Comparison of ENCODE assay signal across 17 cellular contexts in genomic region chr18:58005036-58005435, GRCh38. TPM values are rescaled to one million over a fixed set of nuclear protein-coding genes. Genes with fewer than 3 reads are reported as not detected.
DNase-seq lines count a peak whose midpoint lies in the region; ATAC-seq and TF ChIP-seq lines count a peak whose summit lies in the region.
"Had no signal": no experiment of that assay in that cellular context is flagged by ENCODE, and none has a peak within 500 bp of the region (broad histone marks: within the 10 kb centered on the region; RNA-seq: fewer than 3 reads in every experiment).

No MANE protein-coding gene starts in this region.

- ATAC-seq in WTC11: no peak
- ATAC-seq in HG03095 (IDR thresholded peaks at IDR 0.05; ENCODE audit: unreplicated experiment): no peak
- ATAC-seq in body of pancreas: no peak
- ATAC-seq in GM21717 (IDR thresholded peaks at IDR 0.05; ENCODE audit: unreplicated experiment): no peak
- ATAC-seq: heart right ventricle; stimulated activated naive CD8-positive, alpha-beta T cell treated with anti-CD3 and anti-CD28 coated beads, Interleukin-15, Interleukin-2, amounts not matched to agents 100 U/mL and 50 U/mL, for 24 hours had no signal

- TF ChIP-seq CTCF in WTC11 (IDR thresholded peaks at IDR 0.05) (no peak), fibroblast of mammary gland (conservative IDR thresholded peaks at IDR 0.05; ENCODE audit: control insufficient read depth, insufficient read depth, low read depth, low read length) (no peak), body of pancreas (IDR thresholded peaks at IDR 0.05) (no peak)

- intact Hi-C loops in body of pancreas (cut with DNase I): no loop called here

- H3K36me3 ChIP-seq in skeletal muscle satellite cell (ENCODE audit: insufficient read depth, low read length) (no peaks in the 10 kb centered on the region), body of pancreas (replicated peaks in 1 of 2; ENCODE audit: insufficient read depth in 1 of 2, low read depth in 2 of 2) (no peaks in the 10 kb centered on the region)
- H3K36me3 ChIP-seq: BLaER1, HAP-1, heart right ventricle, transverse colon had no signal

- CTCF ChIA-PET in WTC11 (lab: Charles Lee): no interaction called here

- 80 to 86% methylated on average over 2 of the region's 2 CpGs for WGBS in body of pancreas, 2 donors

- no peaks in the 10 kb centered on the region for H3K27me3 ChIP-seq in skeletal muscle satellite cell (ENCODE audit: control insufficient read depth, insufficient read depth, low read length)
- no peaks in the 10 kb centered on the region for H3K27me3 ChIP-seq in body of pancreas
- H3K27me3 ChIP-seq: BLaER1, transverse colon had no signal

- H3K4me2 ChIP-seq in skeletal muscle satellite cell (ENCODE audit: low read length): peak overlapping the region; percentile 23
- H3K4me2 ChIP-seq: BLaER1 had no signal

- DNase-seq in HK-2 (ENCODE audit: unreplicated experiment): peak; percentile 0
- no peak for DNase-seq in WTC11 (ENCODE audit: low spot score)
- DNase-seq in fibroblast of mammary gland (ENCODE audit: low read depth): peak; percentile 77
- DNase-seq in body of pancreas: no peak
- DNase-seq: activated effector memory CD4-positive, alpha-beta T cell treated with anti-CD3 and anti-CD28 coated beads, Interleukin-2, amount 50 U/mL, for 16 hours; cortex of kidney; heart right ventricle; NCI-H187; NCI-H446; stimulated activated naive CD8-positive, alpha-beta T cell treated with anti-CD3 and anti-CD28 coated beads, Interleukin-15, Interleukin-2, amounts not matched to agents 100 U/mL and 50 U/mL, for 24 hours; transverse colon had no signal

- no peak overlapping the region for H3K27ac ChIP-seq in body of pancreas
- H3K27ac ChIP-seq: BLaER1, heart right ventricle, transverse colon had no signal

- POLR2A ChIA-PET in WTC11 (lab: Charles Lee): no interaction called here

- H3K9me3 Mint-ChIP-seq in WTC11: no peaks in the 10 kb centered on the region
- H3K9me3 Mint-ChIP-seq: T-helper 2 cell treated with Interferon-gamma antibody and Interleukin-4, amounts not matched to agents 5 μg/mL and 100 μg/mL, for 36 hours had no signal

- H3K4me1 ChIP-seq in skeletal muscle satellite cell (ENCODE audit: control insufficient read depth, insufficient read depth, low read length) (peaks cover 28% of the 10 kb centered on the region), body of pancreas (peaks cover 5% of the 10 kb centered on the region)
- H3K4me1 ChIP-seq: BLaER1, HAP-1, transverse colon had no signal

- no peak for TF ChIP-seq POLR2A in body of pancreas (IDR thresholded peaks at IDR 0.05)

- H3K36me3 Mint-ChIP-seq in WTC11: no peaks in the 10 kb centered on the region

- H3K4me1 Mint-ChIP-seq in WTC11: no peaks in the 10 kb centered on the region

- H3K9me3 ChIP-seq in skeletal muscle satellite cell (replicated peaks; ENCODE audit: low read length): no peaks in the 10 kb centered on the region
- H3K9me3 ChIP-seq in body of pancreas: no peaks in the 10 kb centered on the region
- H3K9me3 ChIP-seq: BLaER1, HAP-1, heart right ventricle, transverse colon had no signal

- no peak overlapping the region for H3K27ac Mint-ChIP-seq in WTC11
- H3K27ac Mint-ChIP-seq: T-helper 2 cell treated with Interferon-gamma antibody and Interleukin-4, amounts not matched to agents 5 μg/mL and 100 μg/mL, for 36 hours had no signal

- peak overlapping the region; percentile 10 for H3K9ac ChIP-seq in skeletal muscle satellite cell (ENCODE audit: low read depth, low read length)
- H3K9ac ChIP-seq: BLaER1 had no signal

- H3K4me3 ChIP-seq in fibroblast of mammary gland (ENCODE audit: control insufficient read depth, low read depth, low read length) (no peak overlapping the region), skeletal muscle satellite cell (ENCODE audit: low read length) (no peak overlapping the region), body of pancreas (no peak overlapping the region)
- H3K4me3 ChIP-seq: BLaER1, HAP-1, heart right ventricle, transverse colon had no signal

- H3K27me3 Mint-ChIP-seq in WTC11 (ENCODE audit: low read depth): no peaks in the 10 kb centered on the region; the same call in 1 of the 2 replicates

- H3K4me3 Mint-ChIP-seq in WTC11: no peak overlapping the region
- H3K4me3 Mint-ChIP-seq: T-helper 2 cell treated with Interferon-gamma antibody and Interleukin-4, amounts not matched to agents 5 μg/mL and 100 μg/mL, for 36 hours had no signal

TF ChIP-seq in WTC11, 78 proteins besides CTCF, POLR2A, EP300 and RAD21:
- no peak for TF ChIP-seq ZNF671 (CRISPR knock-in tag; IDR thresholded peaks at IDR 0.05)
- no peak for TF ChIP-seq GRHL2 (CRISPR knock-in tag; IDR thresholded peaks at IDR 0.05; ENCODE audit: insufficient replicate concordance, severe bottlenecking)
- TF ChIP-seq, protein P1, sequence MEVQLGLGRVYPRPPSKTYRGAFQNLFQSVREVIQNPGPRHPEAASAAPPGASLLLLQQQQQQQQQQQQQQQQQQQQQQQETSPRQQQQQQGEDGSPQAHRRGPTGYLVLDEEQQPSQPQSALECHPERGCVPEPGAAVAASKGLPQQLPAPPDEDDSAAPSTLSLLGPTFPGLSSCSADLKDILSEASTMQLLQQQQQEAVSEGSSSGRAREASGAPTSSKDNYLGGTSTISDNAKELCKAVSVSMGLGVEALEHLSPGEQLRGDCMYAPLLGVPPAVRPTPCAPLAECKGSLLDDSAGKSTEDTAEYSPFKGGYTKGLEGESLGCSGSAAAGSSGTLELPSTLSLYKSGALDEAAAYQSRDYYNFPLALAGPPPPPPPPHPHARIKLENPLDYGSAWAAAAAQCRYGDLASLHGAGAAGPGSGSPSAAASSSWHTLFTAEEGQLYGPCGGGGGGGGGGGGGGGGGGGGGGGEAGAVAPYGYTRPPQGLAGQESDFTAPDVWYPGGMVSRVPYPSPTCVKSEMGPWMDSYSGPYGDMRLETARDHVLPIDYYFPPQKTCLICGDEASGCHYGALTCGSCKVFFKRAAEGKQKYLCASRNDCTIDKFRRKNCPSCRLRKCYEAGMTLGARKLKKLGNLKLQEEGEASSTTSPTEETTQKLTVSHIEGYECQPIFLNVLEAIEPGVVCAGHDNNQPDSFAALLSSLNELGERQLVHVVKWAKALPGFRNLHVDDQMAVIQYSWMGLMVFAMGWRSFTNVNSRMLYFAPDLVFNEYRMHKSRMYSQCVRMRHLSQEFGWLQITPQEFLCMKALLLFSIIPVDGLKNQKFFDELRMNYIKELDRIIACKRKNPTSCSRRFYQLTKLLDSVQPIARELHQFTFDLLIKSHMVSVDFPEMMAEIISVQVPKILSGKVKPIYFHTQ (CRISPR knock-in tag; IDR thresholded peaks at IDR 0.05): no peak
- 0 out of 2 replicates have a peak, but pooled peaks have one; percentile 11 for TF ChIP-seq ZNF121 (CRISPR knock-in tag; IDR thresholded peaks at IDR 0.05)
- no peak for TF ChIP-seq NFATC4 (CRISPR knock-in tag; IDR thresholded peaks at IDR 0.05)
- no peak for TF ChIP-seq ZNF281 (CRISPR knock-in tag; IDR thresholded peaks at IDR 0.05)
- no peak for TF ChIP-seq JAZF1 (CRISPR knock-in tag; IDR thresholded peaks at IDR 0.05)
- no peak for TF ChIP-seq NFE2L1 (CRISPR knock-in tag; IDR thresholded peaks at IDR 0.05)
- no peak for TF ChIP-seq ZNF263 (CRISPR knock-in tag; IDR thresholded peaks at IDR 0.05; ENCODE audit: low read depth)

RNA-seq across cellular contexts. Expression of gene NEDD4L, which starts 39.0 kb away (rescaled TPM):
- total RNA-seq in WTC11 (2021) (60.9 to 88.0 TPM (median 69.3 TPM) in 3 replicates), body of pancreas (100 to 1,000 TPM; 105 to 108 TPM)
- 2.5 and 4.8 TPM in 2 replicates for total RNA-seq in skeletal muscle satellite cell (2012; rRNA removed)

Comparison
In these comparisons a context has a peak if more than half of its experiments do, and no peak if none do; other contexts are left out.
1. DNase-seq: peak in HK-2 (single experiment) and fibroblast of mammary gland (single experiment); none in WTC11 (single experiment) and body of pancreas (0 of 4).